Comparison of ENCODE assay signal across 14 cellular contexts in the genomic region with DNA sequence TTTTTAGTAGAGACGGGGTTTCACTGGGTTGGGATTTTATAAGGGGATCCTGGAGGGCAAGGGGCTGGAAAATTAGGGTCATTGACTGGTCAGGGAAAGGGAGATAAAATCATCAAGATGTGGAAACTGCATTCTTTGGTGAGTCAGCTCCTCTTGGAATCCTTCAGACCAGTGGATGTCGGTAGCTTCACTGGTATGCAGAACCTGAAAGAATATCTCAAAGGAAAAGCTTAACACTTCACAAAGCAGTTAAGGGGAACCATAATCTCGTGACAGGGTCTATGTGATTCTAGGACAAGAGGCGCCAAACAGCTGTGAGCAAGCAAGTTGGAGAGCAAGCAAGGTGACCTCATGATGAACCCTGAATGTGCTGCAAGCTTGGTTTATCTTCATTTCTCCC.
DNase-seq lines count a peak whose midpoint lies in the region; ATAC-seq and TF ChIP-seq lines count a peak whose summit lies in the region.
"Had no signal": no experiment of that assay in that cellular context is flagged by ENCODE, and none has a peak within 500 bp of the region (broad histone marks: within the 10 kb centered on the region; RNA-seq: fewer than 3 reads in every experiment).

No MANE protein-coding gene starts in this region.

- no peaks in the 10 kb centered on the region for H3K4me1 Mint-ChIP-seq in stimulated activated effector memory CD8-positive, alpha-beta T cell treated with anti-CD3 and anti-CD28 coated beads, Interleukin-12 subunit alpha, Interleukin-12 subunit beta, amount 100 ng/mL, for 72 hours

- no peak for TF ChIP-seq CTCF in AG04449 (IDR thresholded peaks at IDR 0.05; ENCODE audit: insufficient read depth, low read length, missing control alignments)
- no peak for TF ChIP-seq CTCF in cardiac fibroblast (IDR thresholded peaks at IDR 0.05; ENCODE audit: low read depth, low read length)

- no peak overlapping the region for H3K27ac Mint-ChIP-seq in stimulated activated effector memory CD8-positive, alpha-beta T cell treated with anti-CD3 and anti-CD28 coated beads, Interleukin-12 subunit alpha, Interleukin-12 subunit beta, amount 100 ng/mL, for 72 hours
- H3K27ac Mint-ChIP-seq: nephron had no signal

- DNase-seq in AG04449 (ENCODE audit: low read depth, low spot score) = peak; percentile 92
- peak; percentile 66 for DNase-seq in MG63
- DNase-seq in cardiac fibroblast (ENCODE audit: low read depth in 2 of 2) = peak; percentile 0 to 71
- no peak for DNase-seq in GF-D8 (lab: John Stamatoyannopoulos, UW)
- no peak for DNase-seq in stimulated activated effector memory CD8-positive, alpha-beta T cell treated with anti-CD3 and anti-CD28 coated beads, Interleukin-12 subunit alpha, Interleukin-12 subunit beta, amount 100 ng/mL, for 72 hours (ENCODE audit: low spot score in 2 of 2)
- DNase-seq: activated naive CD4-positive, alpha-beta T cell; hippocampal formation; NCI-H2029 treated with DMSO at 0.1 percent for 48 hours; SJCRH30 had no signal

- H3K36me3 ChIP-seq in MG63 = no peaks in the 10 kb centered on the region
- H3K36me3 ChIP-seq in mesodermal cell (ENCODE audit: control insufficient read depth, insufficient read depth, low read length) = no peaks in the 10 kb centered on the region
- H3K36me3 ChIP-seq: right atrium auricular region, SJCRH30 had no signal

- no peaks in the 10 kb centered on the region for H3K36me3 Mint-ChIP-seq in stimulated activated effector memory CD8-positive, alpha-beta T cell treated with anti-CD3 and anti-CD28 coated beads, Interleukin-12 subunit alpha, Interleukin-12 subunit beta, amount 100 ng/mL, for 72 hours

- CTCF ChIA-PET in AG04449 (lab: Yijun Ruan, JAX) = no interaction called here

- no peak overlapping the region for H3K4me3 ChIP-seq in AG04449 (ENCODE audit: low read depth, low read length)
- no peak overlapping the region for H3K4me3 ChIP-seq in MG63
- no peak overlapping the region for H3K4me3 ChIP-seq in cardiac fibroblast (replicated peaks in 1 of 2; ENCODE audit: low read depth in 2 of 2, low read length in 2 of 2)
- no peak overlapping the region for H3K4me3 ChIP-seq in mesodermal cell (ENCODE audit: extremely low read depth, insufficient read depth, low read length, poor library complexity, severe bottlenecking)
- H3K4me3 ChIP-seq: right atrium auricular region, SJCRH30 had no signal

- H3K9me3 Mint-ChIP-seq in stimulated activated effector memory CD8-positive, alpha-beta T cell treated with anti-CD3 and anti-CD28 coated beads, Interleukin-12 subunit alpha, Interleukin-12 subunit beta, amount 100 ng/mL, for 72 hours = peaks cover 10% of the 10 kb centered on the region

- no peaks in the 10 kb centered on the region for H3K27me3 ChIP-seq in MG63
- H3K27me3 ChIP-seq: right atrium auricular region had no signal

- H3K9me3 ChIP-seq in MG63 = peaks cover 3% of the 10 kb centered on the region
- peaks cover 9% of the 10 kb centered on the region for H3K9me3 ChIP-seq in mesodermal cell (ENCODE audit: control insufficient read depth, low read length)
- H3K9me3 ChIP-seq: right atrium auricular region, SJCRH30 had no signal

- no peak overlapping the region for H3K4me3 Mint-ChIP-seq in stimulated activated effector memory CD8-positive, alpha-beta T cell treated with anti-CD3 and anti-CD28 coated beads, Interleukin-12 subunit alpha, Interleukin-12 subunit beta, amount 100 ng/mL, for 72 hours
- H3K4me3 Mint-ChIP-seq: nephron had no signal

- WGBS in mesodermal cell (ENCODE audit: insufficient coverage in 2 of 2), 2 experiments = 41 to 47% methylated on average over 4 of the region's 4 CpGs

- POLR2A ChIA-PET in AG04449 (lab: Yijun Ruan, JAX) = interaction anchor here (0.7 to 1.3 kb wide), 3 partner anchors 35 to 83 kb away, joined by 3 to 5 read pairs (median 3); no protein-coding TSS in a partner anchor

- peak overlapping the region; percentile 62 for H3K27ac ChIP-seq in mesodermal cell (ENCODE audit: low read depth, low read length, severe bottlenecking)
- H3K27ac ChIP-seq: right atrium auricular region, SJCRH30 had no signal

- no peak for ATAC-seq in GM21723 (IDR thresholded peaks at IDR 0.05; ENCODE audit: unreplicated experiment)
- ATAC-seq in stimulated activated effector memory CD8-positive, alpha-beta T cell treated with anti-CD3 and anti-CD28 coated beads, Interleukin-12 subunit alpha, Interleukin-12 subunit beta, amount 100 ng/mL, for 72 hours = no peak
- no peak for ATAC-seq in GM19023 (IDR thresholded peaks at IDR 0.05; ENCODE audit: unreplicated experiment)

- peaks cover 5% of the 10 kb centered on the region for H3K4me1 ChIP-seq in mesodermal cell (ENCODE audit: control insufficient read depth, insufficient read depth, low read length, poor library complexity, severe bottlenecking)
- H3K4me1 ChIP-seq: right atrium auricular region, SJCRH30 had no signal

Comparison
In these comparisons a context has a peak if more than half of its experiments do, and no peak if none do; other contexts are left out.
1. DNase-seq: peak in AG04449 (single experiment), MG63 (single experiment) and cardiac fibroblast (2 of 2); none in GF-D8 (single experiment) and stimulated activated effector memory CD8-positive, alpha-beta T cell treated with anti-CD3 and anti-CD28 coated beads, Interleukin-12 subunit alpha, Interleukin-12 subunit beta, amount 100 ng/mL, for 72 hours (0 of 2).